ENCODE assay signal across 27 cellular contexts in genomic region chr2:49813208-49813607, GRCh38.
"Had no signal": no experiment of that assay in that cellular context is flagged by ENCODE, and none has a peak within 500 bp of the region (broad histone marks: within the 10 kb centered on the region; RNA-seq: fewer than 3 reads in every experiment).

No MANE protein-coding gene starts in this region.

- H3K27me3 Mint-ChIP-seq: naive thymus-derived CD4-positive, alpha-beta T cell; natural killer cell treated with Interleukin-12 subunit alpha and Interleukin-12 subunit beta and Interleukin-15 and Interleukin-18, amount 100 ng/mL, for 72 hours; stimulated activated naive B cell treated with anti-CD40 and anti-IgM and Interleukin-4, amounts not matched to agents 10 μg/mL and 1 μg/mL and 100 μg/mL, for 72 hours had no signal

- H3K36me3 Mint-ChIP-seq: naive thymus-derived CD4-positive, alpha-beta T cell; natural killer cell treated with Interleukin-12 subunit alpha and Interleukin-12 subunit beta and Interleukin-15 and Interleukin-18, amount 100 ng/mL, for 72 hours; stimulated activated naive B cell treated with anti-CD40 and anti-IgM and Interleukin-4, amounts not matched to agents 10 μg/mL and 1 μg/mL and 100 μg/mL, for 72 hours had no signal

- H3K27ac Mint-ChIP-seq: naive thymus-derived CD4-positive, alpha-beta T cell; natural killer cell treated with Interleukin-12 subunit alpha and Interleukin-12 subunit beta and Interleukin-15 and Interleukin-18, amount 100 ng/mL, for 72 hours; stimulated activated naive B cell treated with anti-CD40 and anti-IgM and Interleukin-4, amounts not matched to agents 10 μg/mL and 1 μg/mL and 100 μg/mL, for 72 hours had no signal

- DNase-seq: islet precursor cell; mesendoderm; midbrain; mucosa of descending colon; naive thymus-derived CD4-positive, alpha-beta T cell; nucleus accumbens; ovary; retina; right lobe of liver; stimulated activated CD4-positive, alpha-beta T cell treated with anti-CD3 and anti-CD28 coated beads, Interleukin-12 subunit alpha, Interleukin-12 subunit beta, amount 100 ng/mL, for 4 hours; stimulated activated CD4-positive, alpha-beta T cell treated with anti-CD3 and anti-CD28 coated beads, Interleukin-15, amount 100 ng/mL, for 24 hours; stimulated activated CD4-positive, alpha-beta T cell treated with anti-CD3 and anti-CD28 coated beads, Interleukin-2, amount 100 ng/mL, for 24 hours; stimulated activated CD4-positive, alpha-beta T cell treated with anti-CD3 and anti-CD28 coated beads, Interleukin-4, amount 100 ng/mL, for 1 hour; stimulated activated naive B cell treated with anti-CD40 and anti-IgM and Interleukin-4, amounts not matched to agents 10 μg/mL and 1 μg/mL and 100 μg/mL, for 72 hours; stimulated activated naive CD8-positive, alpha-beta T cell treated with anti-CD3 and anti-CD28 coated beads, Interleukin-15, Interleukin-2, amounts not matched to agents 100 U/mL and 50 U/mL, for 24 hours; stomach; testis; thyroid gland; transverse colon; upper lobe of left lung had no signal

- H3K36me3 ChIP-seq: ovary, prostate gland, right lobe of liver, stomach, thyroid gland, transverse colon, upper lobe of left lung, vagina had no signal

- H3K9me3 ChIP-seq: mucosa of descending colon, ovary, prostate gland, right lobe of liver, stomach, testis, thyroid gland, transverse colon, upper lobe of left lung, vagina had no signal

- H3K4me3 Mint-ChIP-seq: naive thymus-derived CD4-positive, alpha-beta T cell; natural killer cell treated with Interleukin-12 subunit alpha and Interleukin-12 subunit beta and Interleukin-15 and Interleukin-18, amount 100 ng/mL, for 72 hours; stimulated activated naive B cell treated with anti-CD40 and anti-IgM and Interleukin-4, amounts not matched to agents 10 μg/mL and 1 μg/mL and 100 μg/mL, for 72 hours had no signal

- H3K9me3 Mint-ChIP-seq: natural killer cell treated with Interleukin-12 subunit alpha and Interleukin-12 subunit beta and Interleukin-15 and Interleukin-18, amount 100 ng/mL, for 72 hours; stimulated activated naive B cell treated with anti-CD40 and anti-IgM and Interleukin-4, amounts not matched to agents 10 μg/mL and 1 μg/mL and 100 μg/mL, for 72 hours had no signal

- H3K4me1 ChIP-seq: prostate gland, right lobe of liver, testis, thyroid gland, transverse colon, upper lobe of left lung, vagina had no signal

- H3K27me3 ChIP-seq: hepatocyte, ovary, right lobe of liver, stomach, testis, thyroid gland, transverse colon, upper lobe of left lung, vagina had no signal

- ATAC-seq: left lobe of liver; mucosa of descending colon; naive thymus-derived CD4-positive, alpha-beta T cell; natural killer cell treated with Interleukin-12 subunit alpha and Interleukin-12 subunit beta and Interleukin-15 and Interleukin-18, amount 100 ng/mL, for 72 hours; right lobe of liver; stimulated activated naive B cell treated with anti-CD40 and anti-IgM and Interleukin-4, amounts not matched to agents 10 μg/mL and 1 μg/mL and 100 μg/mL, for 72 hours; stimulated activated naive CD8-positive, alpha-beta T cell treated with anti-CD3 and anti-CD28 coated beads, Interleukin-15, Interleukin-2, amounts not matched to agents 100 U/mL and 50 U/mL, for 24 hours had no signal

- H3K4me3 ChIP-seq: hepatocyte, lung, mucosa of descending colon, ovary, prostate gland, right lobe of liver, smooth muscle cell, stomach, testis, thyroid gland, transverse colon, upper lobe of left lung, vagina had no signal

- H3K27ac ChIP-seq: hepatocyte, ovary, prostate gland, right lobe of liver, stomach, testis, transverse colon, upper lobe of left lung, vagina had no signal

- H3K4me1 Mint-ChIP-seq: naive thymus-derived CD4-positive, alpha-beta T cell; stimulated activated naive B cell treated with anti-CD40 and anti-IgM and Interleukin-4, amounts not matched to agents 10 μg/mL and 1 μg/mL and 100 μg/mL, for 72 hours had no signal
